8 cellular contexts compared by ENCODE assay signal in the genomic region with DNA sequence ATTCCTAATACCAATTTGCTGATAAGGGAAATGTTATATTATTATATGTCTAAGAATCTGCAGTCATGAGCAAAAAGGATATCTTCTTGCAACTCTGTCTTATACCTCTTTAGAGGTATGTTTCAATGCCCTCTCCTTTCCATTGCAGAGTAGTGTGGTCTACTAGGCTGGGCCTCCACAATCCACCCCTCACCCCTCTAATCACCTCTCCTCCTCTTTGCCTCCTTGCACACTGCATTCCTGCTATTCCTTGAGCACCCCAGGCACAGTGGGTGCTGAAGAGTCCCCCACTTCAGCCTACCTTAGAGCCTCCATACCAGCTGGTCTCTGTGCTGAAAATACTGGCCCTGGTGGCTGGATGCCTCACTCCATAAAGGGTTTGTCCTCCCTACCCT. TPM values are rescaled to one million over a fixed set of nuclear protein-coding genes. Genes with fewer than 3 reads are reported as not detected.
DNase-seq lines count a peak whose midpoint lies in the region; ATAC-seq and FAIRE-seq lines count a peak whose summit lies in the region.
"Had no signal": no experiment of that assay in that cellular context is flagged by ENCODE, and none has a peak within 500 bp of the region (broad histone marks: within the 10 kb centered on the region; RNA-seq: fewer than 3 reads in every experiment).

No MANE protein-coding gene starts in this region.

- DNase-seq in GM19239 (ENCODE audit: insufficient read length, low spot score) (no peak), HUDEP-2 (lab: John Stamatoyannopoulos, UW; ENCODE audit: unreplicated experiment in 76 of 76) (no peak), occipital lobe (lab: John Stamatoyannopoulos, UW) (no peak), HT-29 (ENCODE audit: low spot score) (no peak)
- DNase-seq in activated CD8-positive, alpha-beta T cell treated with anti-CD3 and anti-CD28 coated beads, Interleukin-2, amount 10 ng/mL, durations not matched to agents 7 days and 5 days = peak; percentile 33
- DNase-seq in stimulated activated effector memory CD8-positive, alpha-beta T cell treated with anti-CD3 and anti-CD28 coated beads, Interleukin-12 subunit alpha, Interleukin-12 subunit beta, amount 100 ng/mL, for 72 hours (ENCODE audit: low spot score in 2 of 2) = no peak

- ATAC-seq in HG02798 (IDR thresholded peaks at IDR 0.05; ENCODE audit: poor library complexity, unreplicated experiment) = peak; percentile 30
- peak; percentile 54 for ATAC-seq in activated CD8-positive, alpha-beta T cell treated with anti-CD3 and anti-CD28 coated beads, Interleukin-2, amount 10 ng/mL, durations not matched to agents 7 days and 5 days
- peak; percentile 17 for ATAC-seq in stimulated activated effector memory CD8-positive, alpha-beta T cell treated with anti-CD3 and anti-CD28 coated beads, Interleukin-12 subunit alpha, Interleukin-12 subunit beta, amount 100 ng/mL, for 72 hours

- POLR2A ChIA-PET in activated CD8-positive, alpha-beta T cell treated with anti-CD3 and anti-CD28 coated beads, Interleukin-2, amount 10 ng/mL, durations not matched to agents 7 days and 5 days (lab: Charles Lee) = interaction anchor here (0.6 to 3.4 kb wide), 7 partner anchors 9 to 334 kb away, joined by 3 to 24 read pairs (median 3); no protein-coding TSS in a partner anchor

- peak overlapping the region; percentile 47 for H3K4me3 Mint-ChIP-seq in activated CD8-positive, alpha-beta T cell treated with anti-CD3 and anti-CD28 coated beads, Interleukin-2, amount 10 ng/mL, durations not matched to agents 7 days and 5 days
- peak overlapping the region; percentile 61 for H3K4me3 Mint-ChIP-seq in stimulated activated effector memory CD8-positive, alpha-beta T cell treated with anti-CD3 and anti-CD28 coated beads, Interleukin-12 subunit alpha, Interleukin-12 subunit beta, amount 100 ng/mL, for 72 hours

- FAIRE-seq in GM19239 (lab: Jason Lieb, UNC) = peak; percentile 21
- FAIRE-seq: islet of Langerhans had no signal

- H3K9me3 Mint-ChIP-seq in activated CD8-positive, alpha-beta T cell treated with anti-CD3 and anti-CD28 coated beads, Interleukin-2, amount 10 ng/mL, durations not matched to agents 7 days and 5 days (ENCODE audit: insufficient read depth) = peaks cover 5% of the 10 kb centered on the region
- peaks cover 7% of the 10 kb centered on the region for H3K9me3 Mint-ChIP-seq in stimulated activated effector memory CD8-positive, alpha-beta T cell treated with anti-CD3 and anti-CD28 coated beads, Interleukin-12 subunit alpha, Interleukin-12 subunit beta, amount 100 ng/mL, for 72 hours

- H3K27ac Mint-ChIP-seq in activated CD8-positive, alpha-beta T cell treated with anti-CD3 and anti-CD28 coated beads, Interleukin-2, amount 10 ng/mL, durations not matched to agents 7 days and 5 days = peak overlapping the region; percentile 94
- peak overlapping the region; percentile 94 for H3K27ac Mint-ChIP-seq in stimulated activated effector memory CD8-positive, alpha-beta T cell treated with anti-CD3 and anti-CD28 coated beads, Interleukin-12 subunit alpha, Interleukin-12 subunit beta, amount 100 ng/mL, for 72 hours

- no peaks in the 10 kb centered on the region for H3K27me3 Mint-ChIP-seq in activated CD8-positive, alpha-beta T cell treated with anti-CD3 and anti-CD28 coated beads, Interleukin-2, amount 10 ng/mL, durations not matched to agents 7 days and 5 days (ENCODE audit: low read depth)

- H3K4me1 Mint-ChIP-seq in activated CD8-positive, alpha-beta T cell treated with anti-CD3 and anti-CD28 coated beads, Interleukin-2, amount 10 ng/mL, durations not matched to agents 7 days and 5 days (ENCODE audit: low read depth) = peaks cover 60% of the 10 kb centered on the region
- peaks cover 74% of the 10 kb centered on the region for H3K4me1 Mint-ChIP-seq in stimulated activated effector memory CD8-positive, alpha-beta T cell treated with anti-CD3 and anti-CD28 coated beads, Interleukin-12 subunit alpha, Interleukin-12 subunit beta, amount 100 ng/mL, for 72 hours

- H3K36me3 Mint-ChIP-seq in activated CD8-positive, alpha-beta T cell treated with anti-CD3 and anti-CD28 coated beads, Interleukin-2, amount 10 ng/mL, durations not matched to agents 7 days and 5 days (ENCODE audit: low read depth) = peaks cover 72% of the 10 kb centered on the region
- H3K36me3 Mint-ChIP-seq in stimulated activated effector memory CD8-positive, alpha-beta T cell treated with anti-CD3 and anti-CD28 coated beads, Interleukin-12 subunit alpha, Interleukin-12 subunit beta, amount 100 ng/mL, for 72 hours = peaks cover 39% of the 10 kb centered on the region

- CTCF ChIA-PET in activated CD8-positive, alpha-beta T cell treated with anti-CD3 and anti-CD28 coated beads, Interleukin-2, amount 10 ng/mL, durations not matched to agents 7 days and 5 days (lab: Charles Lee) = interaction anchor here (0.9 to 1.5 kb wide), 10 partner anchors 8 to 198 kb away, joined by 3 to 8 read pairs (median 3); no protein-coding TSS in a partner anchor

RNA-seq across cellular contexts. Expression of gene ARMC2, which starts 26.9 kb away (rescaled TPM):
- 10 to 100 TPM; 10.3 to 10.9 TPM for total RNA-seq in activated CD8-positive, alpha-beta T cell treated with anti-CD3 and anti-CD28 coated beads, Interleukin-2, amount 10 ng/mL, durations not matched to agents 7 days and 5 days
- total RNA-seq in occipital lobe = 15.3 TPM
- 0.33 and 0.78 TPM in 2 replicates for total RNA-seq in HT-29 (2014; rRNA removed; shearing (Covaris generic))
